Comparison of ENCODE assay signal across 2 cellular contexts in the genomic region with DNA sequence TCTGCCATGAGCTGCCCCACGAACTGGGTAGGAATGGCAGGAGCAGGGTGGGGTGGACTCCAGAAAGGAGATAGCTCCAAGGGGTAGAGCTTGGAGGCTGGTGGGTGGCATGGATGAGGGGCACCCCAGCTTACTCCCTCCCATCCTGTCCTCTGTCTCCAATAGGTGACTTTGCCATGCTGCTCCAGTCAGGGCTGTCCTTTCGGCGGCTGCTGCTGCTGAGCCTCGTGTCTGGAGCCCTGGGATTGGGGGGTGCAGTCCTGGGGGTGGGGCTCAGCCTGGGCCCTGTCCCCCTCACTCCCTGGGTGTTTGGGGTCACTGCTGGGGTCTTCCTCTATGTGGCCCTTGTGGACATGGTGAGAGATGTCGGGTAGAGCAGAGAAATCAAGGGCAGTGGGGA.
TF ChIP-seq lines count a peak whose summit lies in the region.

No MANE protein-coding gene starts in this region.

TF ChIP-seq in HEK293, 187 proteins besides CTCF, POLR2A, EP300 and RAD21:
- 0 out of 2 replicates have a peak, but pooled peaks have one; percentile 8 for TF ChIP-seq SP2 (tag by site-specific recombination; IDR thresholded peaks at IDR 0.05)
- no peak for TF ChIP-seq GLI4 (tag by site-specific recombination; IDR thresholded peaks at IDR 0.05)

TF ChIP-seq in HepG2, 621 proteins besides CTCF, POLR2A, EP300 and RAD21:
- TF ChIP-seq ARNTL (CRISPR knock-in tag; IDR thresholded peaks at IDR 0.05) (no peak), CHD2 (IDR thresholded peaks at IDR 0.05; ENCODE audit: low read depth, low read length) (no peak), ZNF558 (CRISPR knock-in tag; IDR thresholded peaks at IDR 0.05; ENCODE audit: borderline replicate concordance) (no peak), ZSCAN9 (CRISPR knock-in tag; IDR thresholded peaks at IDR 0.05; ENCODE audit: borderline replicate concordance) (no peak), ZNF564 (CRISPR knock-in tag; IDR thresholded peaks at IDR 0.05) (no peak), CBX1 (IDR thresholded peaks at IDR 0.05; ENCODE audit: low read depth) (no peak), POLR2G (IDR thresholded peaks at IDR 0.05; ENCODE audit: low read depth, low read length) (peak; percentile 14; the same call in 1 of the 2 replicates), AGO2 (optimal IDR thresholded peaks at IDR 0.05; ENCODE audit: low read depth, low read length) (peak; percentile 12), RORA (CRISPR knock-in tag; IDR thresholded peaks at IDR 0.05) (no peak), ZNF709 (CRISPR knock-in tag; IDR thresholded peaks at IDR 0.05) (no peak), FOXJ3 (CRISPR knock-in tag; IDR thresholded peaks at IDR 0.05; ENCODE audit: borderline replicate concordance) (no peak)
- TF ChIP-seq, protein P1, sequence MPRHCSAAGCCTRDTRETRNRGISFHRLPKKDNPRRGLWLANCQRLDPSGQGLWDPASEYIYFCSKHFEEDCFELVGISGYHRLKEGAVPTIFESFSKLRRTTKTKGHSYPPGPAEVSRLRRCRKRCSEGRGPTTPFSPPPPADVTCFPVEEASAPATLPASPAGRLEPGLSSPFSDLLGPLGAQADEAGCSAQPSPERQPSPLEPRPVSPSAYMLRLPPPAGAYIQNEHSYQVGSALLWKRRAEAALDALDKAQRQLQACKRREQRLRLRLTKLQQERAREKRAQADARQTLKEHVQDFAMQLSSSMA (CRISPR knock-in tag; IDR thresholded peaks at IDR 0.05): no peak
- TF ChIP-seq, protein P2, sequence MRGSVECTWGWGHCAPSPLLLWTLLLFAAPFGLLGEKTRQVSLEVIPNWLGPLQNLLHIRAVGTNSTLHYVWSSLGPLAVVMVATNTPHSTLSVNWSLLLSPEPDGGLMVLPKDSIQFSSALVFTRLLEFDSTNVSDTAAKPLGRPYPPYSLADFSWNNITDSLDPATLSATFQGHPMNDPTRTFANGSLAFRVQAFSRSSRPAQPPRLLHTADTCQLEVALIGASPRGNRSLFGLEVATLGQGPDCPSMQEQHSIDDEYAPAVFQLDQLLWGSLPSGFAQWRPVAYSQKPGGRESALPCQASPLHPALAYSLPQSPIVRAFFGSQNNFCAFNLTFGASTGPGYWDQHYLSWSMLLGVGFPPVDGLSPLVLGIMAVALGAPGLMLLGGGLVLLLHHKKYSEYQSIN (CRISPR knock-in tag; IDR thresholded peaks at IDR 0.05; ENCODE audit: borderline replicate concordance): no peak
